In the genomic region with DNA sequence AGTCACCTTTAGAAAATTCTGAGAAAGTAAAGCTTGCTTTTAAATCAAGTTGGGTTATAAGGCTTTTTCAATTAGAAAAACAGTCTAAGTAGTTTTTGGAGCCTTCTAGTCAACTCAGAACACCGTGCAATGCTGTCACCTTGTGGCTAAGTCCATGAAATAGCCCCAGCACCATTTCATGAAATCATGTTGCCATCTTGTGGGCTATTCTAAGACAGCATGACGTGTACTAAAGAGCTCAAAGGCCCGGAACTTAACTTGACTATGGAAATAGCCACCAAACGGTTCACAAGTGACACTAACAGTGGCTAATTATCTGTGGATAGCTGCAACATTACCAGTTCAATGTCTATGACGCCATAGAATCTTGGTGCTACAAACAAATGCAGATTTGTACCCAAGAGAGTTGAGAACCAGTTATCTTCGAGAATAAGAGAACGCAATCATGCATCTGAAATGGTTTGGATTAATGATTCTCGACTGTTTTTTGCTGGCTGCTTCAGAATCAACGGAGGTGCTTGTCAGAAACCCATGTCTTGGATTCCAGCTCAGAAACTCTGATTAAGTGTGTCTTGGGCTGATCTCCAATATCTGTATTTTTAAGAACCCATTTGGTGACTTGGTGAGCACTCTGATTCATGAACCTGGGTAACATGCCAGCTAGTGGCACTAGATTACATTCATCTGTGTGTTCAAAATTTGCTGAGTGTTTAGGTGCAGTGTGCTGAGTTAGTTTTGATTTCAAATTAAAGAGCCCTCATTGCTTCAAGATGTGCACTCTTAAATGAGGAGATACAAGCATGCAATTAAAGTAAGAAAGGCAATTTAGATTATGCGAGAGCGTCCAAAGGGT, we compare ENCODE assay signal across 8 cellular contexts.
A peak's percentile ranks its signal among the peaks of the same experiment; 100 is the strongest.
DNase-seq lines count a peak whose midpoint lies in the region; ATAC-seq and TF ChIP-seq lines count a peak whose summit lies in the region.

No MANE protein-coding gene starts in this region.

- no peak for TF ChIP-seq POLR2A in Peyer's patch (IDR thresholded peaks at IDR 0.05)

- intact Hi-C loops in Right ventricle myocardium inferior (cut with DNase I): loop anchor here (1.0 to 10.0 kb wide), 3 partner anchors 123 to 1090 kb away; no protein-coding TSS in a partner anchor
- intact Hi-C loops in cardiac septum (cut with DNase I): loop anchor here (2.0 to 10.0 kb wide), 4 partner anchors 123 to 1315 kb away; no protein-coding TSS in a partner anchor
- intact Hi-C loops in right cardiac atrium (cut with DNase I): loop anchor here (5.0 to 10.0 kb wide), 2 partner anchors 1085 to 1088 kb away; no protein-coding TSS in a partner anchor

- WGBS in right cardiac atrium: 46% methylated on average over 11 of the region's 11 CpGs

- H3K27ac ChIP-seq in Peyer's patch (peak overlapping the region in 1 of 4 donors; percentile 39), right cardiac atrium (ENCODE audit: low read length) (no peak overlapping the region)

- H3K36me3 ChIP-seq in MG63 (no peaks in the 10 kb centered on the region), Peyer's patch (no peaks in the 10 kb centered on the region)

- DNase-seq in Right ventricle myocardium inferior (ENCODE audit: missing footprints) (no peak), cardiac septum (ENCODE audit: low spot score) (no peak), HFF-Myc (ENCODE audit: extremely low read depth, low read depth) (peak; percentile 84), MG63 (peak; percentile 43), Peyer's patch (peak in 2 of 3 donors; percentile 17 to 76), amygdala (lab: John Stamatoyannopoulos, UW) (peak in 48 of 56 donors; percentile 1 to 82 (median 29)), right cardiac atrium (peak; percentile 41 to 69 (median 43)), retinal pigment epithelial cell (ENCODE audit: low read depth) (peak; percentile 60)

- peak; percentile 96 for ATAC-seq in Right ventricle myocardium inferior
- ATAC-seq in right cardiac atrium: peak; percentile 95 to 96

- H3K9me3 ChIP-seq in MG63 (no peaks in the 10 kb centered on the region), Peyer's patch (no peaks in the 10 kb centered on the region), right cardiac atrium (ENCODE audit: control insufficient read depth, low read length) (no peaks in the 10 kb centered on the region)

- no peaks in the 10 kb centered on the region for H3K27me3 ChIP-seq in MG63
- H3K27me3 ChIP-seq in Peyer's patch: no peaks in the 10 kb centered on the region
- H3K27me3 ChIP-seq in right cardiac atrium (ENCODE audit: control insufficient read depth, insufficient read depth): no peaks in the 10 kb centered on the region

- no peaks in the 10 kb centered on the region for H3K4me1 ChIP-seq in Peyer's patch
- no peaks in the 10 kb centered on the region for H3K4me1 ChIP-seq in right cardiac atrium (ENCODE audit: control insufficient read depth, insufficient read depth, low read length)

- H3K4me3 ChIP-seq in HFF-Myc (replicated peaks; ENCODE audit: low read depth, low read length) (no peak overlapping the region), MG63 (no peak overlapping the region), Peyer's patch (no peak overlapping the region), right cardiac atrium (ENCODE audit: low read length) (no peak overlapping the region), retinal pigment epithelial cell (ENCODE audit: low read length) (no peak overlapping the region)

- peak; percentile 88 for TF ChIP-seq CTCF in HFF-Myc (IDR thresholded peaks at IDR 0.05; ENCODE audit: low read depth, low read length, missing control alignments)
- peak; percentile 14 to 99 (median 86) for TF ChIP-seq CTCF in Peyer's patch (IDR thresholded peaks at IDR 0.05)
- TF ChIP-seq CTCF in retinal pigment epithelial cell (conservative IDR thresholded peaks at IDR 0.05; ENCODE audit: low read depth, low read length): peak; percentile 98

Comparison
In these comparisons a context has a peak if more than half of its experiments do, and no peak if none do; other contexts are left out.
1. DNase-seq: peak in HFF-Myc (single experiment), MG63 (single experiment), Peyer's patch (2 of 3), amygdala (48 of 56), right cardiac atrium (3 of 3) and retinal pigment epithelial cell (single experiment); none in Right ventricle myocardium inferior (single experiment) and cardiac septum (single experiment).
2. Peak in every context shown above with its lines, with median percentiles within 50 percentile points of each other: CTCF ChIP-seq.